ENCODE assay signal across 36 cellular contexts in the genomic region with DNA sequence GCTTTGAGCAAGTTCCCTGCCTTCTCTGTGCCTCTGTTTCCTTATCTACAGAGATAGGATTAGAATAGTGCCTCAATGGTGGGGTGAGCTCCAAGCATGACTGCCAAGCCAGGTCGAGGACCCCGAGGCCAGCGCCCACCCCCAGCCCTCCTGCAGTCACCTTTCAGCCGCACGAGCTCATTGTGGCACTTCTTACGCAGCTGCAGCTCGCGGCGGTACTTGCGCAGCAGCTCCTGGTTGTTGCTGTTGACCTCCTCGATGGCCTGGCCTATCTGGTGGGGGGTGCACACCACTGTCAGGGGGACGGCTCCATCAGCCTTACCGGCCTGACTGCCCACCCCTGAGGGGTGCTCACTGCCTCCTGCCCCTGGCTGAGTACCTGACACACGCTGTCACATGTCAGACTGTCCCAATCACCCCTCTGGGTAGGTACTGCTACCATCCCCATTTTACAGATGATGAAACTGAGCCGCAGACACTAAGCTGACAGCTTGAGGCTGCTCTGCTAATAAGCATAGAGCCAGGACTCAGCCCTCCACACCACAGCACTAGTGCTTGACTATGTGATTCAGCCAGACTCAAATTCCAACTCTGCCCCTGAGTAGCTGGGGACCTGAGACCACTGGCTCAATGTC. TPM values are rescaled to one million over a fixed set of nuclear protein-coding genes. Genes with fewer than 3 reads are reported as not detected.
"Had no signal": no experiment of that assay in that cellular context is flagged by ENCODE, and none has a peak within 500 bp of the region (broad histone marks: within the 10 kb centered on the region; RNA-seq: fewer than 3 reads in every experiment).

No MANE protein-coding gene starts in this region.

- H3K36me3 ChIP-seq: WERI-Rb-1 had no signal

- H3K9me3 Mint-ChIP-seq: activated CD8-positive, alpha-beta T cell treated with anti-CD3 and anti-CD28 coated beads for 36 hours; activated naive CD8-positive, alpha-beta T cell treated with anti-CD3 and anti-CD28 coated beads for 36 hours; activated T-cell treated with anti-CD3 and anti-CD28 coated beads, Interleukin-2, amount 50 U/mL, for 72 hours; activated T-helper 17 cell treated with anti-CD3 and anti-CD28 coated beads, Interleukin-2, amount 50 U/mL, for 72 hours; central memory CD8-positive, alpha-beta T cell had no signal

- H3K27me3 ChIP-seq: ascending aorta, cardiac muscle cell, Peyer's patch had no signal

- H3K4me3 Mint-ChIP-seq: activated CD8-positive, alpha-beta T cell treated with anti-CD3 and anti-CD28 coated beads for 36 hours; activated naive CD8-positive, alpha-beta T cell treated with anti-CD3 and anti-CD28 coated beads for 36 hours; activated T-cell treated with anti-CD3 and anti-CD28 coated beads, Interleukin-2, amount 50 U/mL, for 72 hours; activated T-helper 17 cell treated with anti-CD3 and anti-CD28 coated beads, Interleukin-2, amount 50 U/mL, for 72 hours; central memory CD8-positive, alpha-beta T cell had no signal

- H3K27ac ChIP-seq: ascending aorta, cardiac muscle cell, Peyer's patch, WERI-Rb-1 had no signal

- H3K4me1 ChIP-seq: Peyer's patch had no signal

- H3K36me3 Mint-ChIP-seq: activated naive CD8-positive, alpha-beta T cell treated with anti-CD3 and anti-CD28 coated beads for 36 hours had no signal

- H3K4me3 ChIP-seq: ascending aorta, cardiac muscle cell, Peyer's patch had no signal

- H3K27ac Mint-ChIP-seq: activated CD8-positive, alpha-beta T cell treated with anti-CD3 and anti-CD28 coated beads for 36 hours; activated naive CD8-positive, alpha-beta T cell treated with anti-CD3 and anti-CD28 coated beads for 36 hours; activated T-cell treated with anti-CD3 and anti-CD28 coated beads, Interleukin-2, amount 50 U/mL, for 72 hours; activated T-helper 17 cell treated with anti-CD3 and anti-CD28 coated beads, Interleukin-2, amount 50 U/mL, for 72 hours had no signal

- ATAC-seq: activated CD8-positive, alpha-beta T cell treated with anti-CD3 and anti-CD28 coated beads for 36 hours; activated T-cell treated with anti-CD3 and anti-CD28 coated beads, Interleukin-2, amount 50 U/mL, for 72 hours; activated T-helper 17 cell treated with anti-CD3 and anti-CD28 coated beads, Interleukin-2, amount 50 U/mL, for 72 hours; PC-3 had no signal

- H3K27me3 Mint-ChIP-seq: activated CD8-positive, alpha-beta T cell treated with anti-CD3 and anti-CD28 coated beads for 36 hours; activated naive CD8-positive, alpha-beta T cell treated with anti-CD3 and anti-CD28 coated beads for 36 hours; activated T-helper 17 cell treated with anti-CD3 and anti-CD28 coated beads, Interleukin-2, amount 50 U/mL, for 72 hours; central memory CD8-positive, alpha-beta T cell had no signal

- H3K9me3 ChIP-seq: ascending aorta, Peyer's patch had no signal

- H3K4me1 Mint-ChIP-seq: activated naive CD8-positive, alpha-beta T cell treated with anti-CD3 and anti-CD28 coated beads for 36 hours; activated T-helper 17 cell treated with anti-CD3 and anti-CD28 coated beads, Interleukin-2, amount 50 U/mL, for 72 hours; central memory CD8-positive, alpha-beta T cell had no signal

- DNase-seq: activated CD4-positive, alpha-beta T cell treated with anti-CD3 and anti-CD28 coated beads for 1 hour; activated CD4-positive, alpha-beta T cell treated with anti-CD3 and anti-CD28 coated beads for 48 hours; activated CD4-positive, CD25-positive, alpha-beta regulatory T cell; activated CD8-positive, alpha-beta T cell treated with anti-CD3 and anti-CD28 coated beads for 36 hours; activated effector memory CD4-positive, alpha-beta T cell treated with anti-CD3 and anti-CD28 coated beads, Interleukin-2, amount 50 U/mL, for 16 hours; activated naive CD4-positive, alpha-beta T cell; activated naive CD4-positive, alpha-beta T cell treated with anti-CD3 and anti-CD28 coated beads, Interleukin-2, amount 50 U/mL, for 16 hours; activated naive CD8-positive, alpha-beta T cell treated with anti-CD3 and anti-CD28 coated beads for 36 hours; activated T-cell treated with anti-CD3 and anti-CD28 coated beads, Interleukin-2, amount 50 U/mL, for 1 hour; activated T-cell treated with anti-CD3 and anti-CD28 coated beads, Interleukin-2, amount 50 U/mL, for 72 hours; amniotic stem cell; Kasumi-1; MM.1S; MV-4-11; NCI-H1092; NCI-H146; NCI-H187; NCI-H2029 treated with DMSO at 0.1 percent for 48 hours; NCI-H2107; NCI-H2171; NCI-H510A; NCI-H526; NCI-H748 treated with DMSO at 0.1 percent for 48 hours; NK-92 treated with Interleukin-12 subunit alpha and Interleukin-12 subunit beta, amount 100 ng/mL, for 24 hours; PC-3; Peyer's patch; Right ventricle myocardium superior; RPMI8226; T1000; WERI-Rb-1 had no signal

RNA-seq across cellular contexts. Expression of a gene that starts 35.5 kb away (rescaled TPM):
- total RNA-seq: T-helper 1 cell treated with Interleukin-12 subunit alpha and Interleukin-12 subunit beta and Interleukin-4 antibody, amounts not matched to agents 30 ng/mL and 1 ng/mL, for 36 hours; T-helper 2 cell treated with Interferon-gamma antibody and Interleukin-4, amounts not matched to agents 100 ng/mL and 5 ng/mL, for 36 hours had no signal
